1 cellular context compared by ENCODE assay signal in genomic region chr9:126804696-126805545, GRCh38.
A peak's percentile ranks its signal among the peaks of the same experiment; 100 is the strongest.
TF ChIP-seq lines count a peak whose summit lies in the region.

Gene ZBTB43 (plus strand): TSS chr9:126805040. CDS start chr9:126832510, 27,470 bp downstream.

TF ChIP-seq in K562, 482 proteins besides CTCF, POLR2A, EP300 and RAD21 (continued from another document and continues in another):
- TF ChIP-seq ZBTB40 (IDR thresholded peaks at IDR 0.05) (peak; percentile 98), ZBTB40 (CRISPR knock-in tag; IDR thresholded peaks at IDR 0.05) (no peak), TEAD1 (CRISPR knock-in tag; IDR thresholded peaks at IDR 0.05) (peak in 1 of 2 experiments; percentile 86; a peak in 2 of 4 replicates), PHTF2 (CRISPR knock-in tag; IDR thresholded peaks at IDR 0.05) (no peak), RHOXF2B (CRISPR knock-in tag; conservative IDR thresholded peaks at IDR 0.05) (no peak), PHF20 (IDR thresholded peaks at IDR 0.05; ENCODE audit: partially characterized antibody) (peak; percentile 74), MIER1 (IDR thresholded peaks at IDR 0.05; ENCODE audit: low read depth) (no peak), BHLHE40 (IDR thresholded peaks at IDR 0.05; ENCODE audit: low read length) (no peak; the same call in 1 of the 2 replicates), ATF7 (IDR thresholded peaks at IDR 0.05) (peak; percentile 60), SNAPC5 (CRISPR knock-in tag; IDR thresholded peaks at IDR 0.05) (no peak), ZNF609 (CRISPR knock-in tag; IDR thresholded peaks at IDR 0.05; ENCODE audit: borderline replicate concordance) (peak; percentile 14; the same call in 1 of the 2 replicates), RERE (CRISPR knock-in tag; IDR thresholded peaks at IDR 0.05; ENCODE audit: borderline replicate concordance) (0 out of 2 replicates have a peak, but pooled peaks have one; percentile 68), HNRNPLL (IDR thresholded peaks at IDR 0.05; ENCODE audit: low read depth, low read length, poor library complexity, severe bottlenecking) (peak; percentile 80), DPF2 (IDR thresholded peaks at IDR 0.05) (no peak), TAF1 (IDR thresholded peaks at IDR 0.05; ENCODE audit: control insufficient read depth, extremely low read depth, insufficient read depth, low read length, severe bottlenecking) (peak; percentile 92), SMAD2 (IDR thresholded peaks at IDR 0.05; ENCODE audit: low read depth, low read length) (no peak), ZNF217 (CRISPR knock-in tag; IDR thresholded peaks at IDR 0.05) (no peak), TFAP4 (CRISPR knock-in tag; IDR thresholded peaks at IDR 0.05; ENCODE audit: borderline replicate concordance) (peak; percentile 92), SUPT5H (IDR thresholded peaks at IDR 0.05) (peak; percentile 96), KAT7 (CRISPR knock-in tag; IDR thresholded peaks at IDR 0.05; ENCODE audit: borderline replicate concordance) (peak; percentile 56; the same call in 1 of the 2 replicates), MBD2 (IDR thresholded peaks at IDR 0.05; ENCODE audit: borderline replicate concordance, low read depth) (peak; percentile 52; the same call in 1 of the 2 replicates), SAFB (IDR thresholded peaks at IDR 0.05; ENCODE audit: borderline replicate concordance, low read depth, low read length) (peak; percentile 50; the same call in 1 of the 2 replicates), ZBTB9 (CRISPR knock-in tag; IDR thresholded peaks at IDR 0.05) (peak; percentile 30; the same call in 1 of the 2 replicates), NRF1 (conservative IDR thresholded peaks at IDR 0.05 in 1 of 2, IDR thresholded peaks at IDR 0.05 in 1 of 2) (peak; percentile 98 to 99), USF1 (CRISPR knock-in tag; IDR thresholded peaks at IDR 0.05) (no peak; the same call in 1 of the 2 replicates), EHMT2 (IDR thresholded peaks at IDR 0.05) (no peak), SMARCA5 (IDR thresholded peaks at IDR 0.05) (no peak), MXD1 (CRISPR knock-in tag; IDR thresholded peaks at IDR 0.05; ENCODE audit: borderline replicate concordance, poor library complexity, severe bottlenecking) (peak; percentile 37), ILK (tag; IDR thresholded peaks at IDR 0.05; ENCODE audit: borderline replicate concordance, low read depth) (no peak)
